23 cellular contexts compared by ENCODE assay signal in genomic region chr6:101800598-101800997, GRCh38.
DNase-seq lines count a peak whose midpoint lies in the region; ATAC-seq and TF ChIP-seq lines count a peak whose summit lies in the region.
"Had no signal": no experiment of that assay in that cellular context is flagged by ENCODE, and none has a peak within 500 bp of the region (broad histone marks: within the 10 kb centered on the region; RNA-seq: fewer than 3 reads in every experiment).

No MANE protein-coding gene starts in this region.

- no peak overlapping the region for H3K4me3 ChIP-seq in right cardiac atrium (ENCODE audit: low read length)
- H3K4me3 ChIP-seq: A549, Peyer's patch had no signal

- H3K4me1 Mint-ChIP-seq in mesothelial cell of epicardium: no peaks in the 10 kb centered on the region

- H3K4me1 ChIP-seq in right cardiac atrium (ENCODE audit: control insufficient read depth, insufficient read depth, low read length): no peaks in the 10 kb centered on the region
- H3K4me1 ChIP-seq: A549, BE2C, Peyer's patch had no signal

- H3K9me3 ChIP-seq in right cardiac atrium (ENCODE audit: control insufficient read depth, low read length): no peaks in the 10 kb centered on the region
- H3K9me3 ChIP-seq: A549, BE2C, Peyer's patch had no signal

- intact Hi-C loops in right cardiac atrium (cut with DNase I): no loop called here

- H3K9me3 Mint-ChIP-seq in mesothelial cell of epicardium: no peaks in the 10 kb centered on the region
- H3K9me3 Mint-ChIP-seq: H9 had no signal

- no peak overlapping the region for H3K27ac ChIP-seq in right cardiac atrium (ENCODE audit: low read length)
- H3K27ac ChIP-seq: A549, HL-60, Peyer's patch had no signal

- WGBS in right cardiac atrium: 73% methylated on average over 3 of the region's 3 CpGs

- no peak overlapping the region for H3K4me3 Mint-ChIP-seq in mesothelial cell of epicardium
- H3K4me3 Mint-ChIP-seq: H9 had no signal

- H3K27me3 ChIP-seq in right cardiac atrium (ENCODE audit: control insufficient read depth, insufficient read depth): no peaks in the 10 kb centered on the region
- H3K27me3 ChIP-seq: BE2C, Peyer's patch had no signal

- peaks cover 2% of the 10 kb centered on the region for H3K27me3 Mint-ChIP-seq in mesothelial cell of epicardium (ENCODE audit: low read depth)

- no peaks in the 10 kb centered on the region for H3K36me3 Mint-ChIP-seq in mesothelial cell of epicardium

- H3K27ac Mint-ChIP-seq in mesothelial cell of epicardium: no peak overlapping the region
- H3K27ac Mint-ChIP-seq: H9 had no signal

- ATAC-seq in left lobe of liver (peak; percentile 83), right cardiac atrium (no peak)
- ATAC-seq: A549 had no signal

- TF ChIP-seq CTCF in mesothelial cell of epicardium (IDR thresholded peaks at IDR 0.05; ENCODE audit: unreplicated experiment): no peak

- DNase-seq in NCI-H748 (lab: John Stamatoyannopoulos, UW; ENCODE audit: unreplicated experiment) (peak; percentile 34), NCI-H748 treated with DMSO at 0.1 percent for 48 hours (lab: John Stamatoyannopoulos, UW) (no peak), NCI-H345 treated with DMSO at 0.1 percent for 48 hours (lab: John Stamatoyannopoulos, UW; ENCODE audit: unreplicated experiment) (peak; percentile 34), left lobe of liver (ENCODE audit: low spot score) (no peak), mesothelial cell of epicardium (ENCODE audit: low spot score in 2 of 2, unreplicated experiment in 2 of 2) (no peak), right cardiac atrium (no peak)
- DNase-seq in activated CD4-positive, CD25-positive, alpha-beta regulatory T cell treated with anti-CD3 and anti-CD28 coated beads, Interleukin-2, amount 50 U/mL, for 72 hours: no peak
- DNase-seq: BE2C; EL; GF-D8; H9; Karpas-422; MV-4-11; NCI-H187 treated with DMSO at 0.1 percent for 48 hours; NCI-H2171 treated with DMSO at 0.1 percent for 48 hours; NCI-H446 treated with DMSO at 0.1 percent for 48 hours; NCI-H526 treated with DMSO at 0.1 percent for 48 hours; NK-92 treated with Interleukin-12 subunit alpha and Interleukin-12 subunit beta, amount 100 ng/mL, for 24 hours; Peyer's patch; T-helper 1 cell; T-helper 9 cell had no signal

Comparison
In these comparisons a context has a peak if more than half of its experiments do, and no peak if none do; other contexts are left out.
1. DNase-seq: peak in NCI-H748 (single experiment) and NCI-H345 treated with DMSO at 0.1 percent for 48 hours (single experiment); none in NCI-H748 treated with DMSO at 0.1 percent for 48 hours (single experiment), left lobe of liver (single experiment), mesothelial cell of epicardium (0 of 2), activated CD4-positive, CD25-positive, alpha-beta regulatory T cell treated with anti-CD3 and anti-CD28 coated beads, Interleukin-2, amount 50 U/mL, for 72 hours (single experiment) and right cardiac atrium (0 of 3).